8 cellular contexts compared by ENCODE assay signal in genomic region chr19:44212250-44212864, GRCh38. TPM values are rescaled to one million over a fixed set of nuclear protein-coding genes. Genes with fewer than 3 reads are reported as not detected.
DNase-seq lines count a peak whose midpoint lies in the region; ATAC-seq and TF ChIP-seq lines count a peak whose summit lies in the region.

Gene ZNF227, plus strand, starts transcription at chr19:44212532. Its CDS starts 5,261 bp downstream, at chr19:44217793.

- peak; percentile 27 for DNase-seq in 8988T
- peak; percentile 99 for DNase-seq in NCI-H226
- DNase-seq in activated CD4-positive, alpha-beta T cell treated with anti-CD3 and anti-CD28 coated beads for 1 hour, result peak; percentile 73
- peak; percentile 6 to 82 for DNase-seq in cerebellar nuclear complex (lab: John Stamatoyannopoulos, UW)
- DNase-seq in iris pigment epithelial cell (ENCODE audit: low read depth), result peak; percentile 93
- DNase-seq in spleen, result peak; percentile 95

- intact Hi-C loops in spleen (cut with DNase I; ENCODE audit: low total_unique reads), result no loop called here

- H3K36me3 ChIP-seq in spleen, result peaks cover 0 to 32% (median 26%) of the 10 kb centered on the region in 6 donors

- H3K27ac ChIP-seq in spleen, result peak within 1 kb of the TSS; percentile 78 to 89 (median 87)

- H3K27me3 ChIP-seq in spleen (replicated peaks in 1 of 7), result no peaks in the 10 kb centered on the region

- TF ChIP-seq POLR2A in spleen (IDR thresholded peaks at IDR 0.05), result peak in 1 of 3 donors; percentile 11

- H3K4me3 ChIP-seq in spleen, result peak within 1 kb of the TSS; percentile 60 to 88 (median 82)

- TF ChIP-seq CTCF in spleen (IDR thresholded peaks at IDR 0.05 in 8 of 11, conservative IDR thresholded peaks at IDR 0.05 in 3 of 11), result no peak

- ATAC-seq in GM18517 (IDR thresholded peaks at IDR 0.05; ENCODE audit: unreplicated experiment), result peak; percentile 78
- ATAC-seq in HG03108 (IDR thresholded peaks at IDR 0.05; ENCODE audit: unreplicated experiment), result peak; percentile 88

- H3K4me1 ChIP-seq in spleen, result peaks cover 7 to 44% (median 28%) of the 10 kb centered on the region in 6 donors

- peaks cover 0 to 35% (median 7%) of the 10 kb centered on the region in 8 donors for H3K9me3 ChIP-seq in spleen

- WGBS in spleen, 5 donors, result 0 to 1% (median 0%) methylated on average over 36 to 37 of the region's 37 CpGs

RNA-seq across cellular contexts. Expression of gene ZNF227, which starts in this region (rescaled TPM):
- total RNA-seq in spleen, result 10 to 100 TPM; 23.0 to 32.6 (median 30.2) TPM
- 1 to 10 TPM; 4.7 to 8.1 (median 5.5) TPM for polyA plus RNA-seq in spleen

Comparison
In these comparisons a context has a peak if more than half of its experiments do, and no peak if none do; other contexts are left out.
1. Peak in every context shown above with its lines: DNase-seq, ATAC-seq, H3K4me3 ChIP-seq and H3K27ac ChIP-seq.
2. DNase-seq: peak in every context shown above with its lines; median percentile 99 in NCI-H226; 95 in spleen; 93 in iris pigment epithelial cell; 73 in activated CD4-positive, alpha-beta T cell treated with anti-CD3 and anti-CD28 coated beads for 1 hour; 44 in cerebellar nuclear complex; 27 in 8988T.